ENCODE assay signal across 11 cellular contexts in the genomic region with DNA sequence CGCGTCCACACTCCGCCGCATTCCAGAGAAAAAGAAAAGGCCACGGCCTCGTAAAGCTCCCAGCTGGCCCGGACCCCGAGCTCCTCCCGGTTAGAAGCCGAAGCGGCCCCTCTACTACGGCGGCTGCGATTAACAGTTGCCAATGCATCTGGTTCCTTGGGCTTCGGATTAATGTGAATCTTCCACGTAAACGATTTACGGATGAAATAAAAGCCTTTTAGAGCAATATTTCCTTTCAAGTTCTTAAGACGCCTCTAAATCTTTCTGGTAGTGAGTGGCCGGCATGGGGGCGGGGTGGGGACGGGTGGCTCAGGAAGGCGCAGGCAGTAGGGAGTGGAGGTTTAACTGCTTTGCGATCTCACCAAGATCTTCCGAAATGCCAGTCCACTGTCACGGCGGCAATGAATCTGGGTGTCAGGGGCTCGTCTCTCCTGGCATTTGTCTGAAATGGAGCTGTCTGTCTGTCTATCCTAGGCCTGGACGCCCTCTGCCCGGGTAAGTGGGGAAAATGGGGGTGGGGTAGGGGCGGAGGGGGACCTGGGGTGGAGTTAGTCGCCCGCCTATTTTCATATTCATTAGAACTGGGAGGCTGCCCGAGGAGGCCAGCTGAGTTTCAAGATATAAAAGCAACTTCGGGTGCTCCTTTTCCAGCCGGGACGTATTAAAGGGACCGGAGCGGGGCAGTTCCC. TPM values are rescaled to one million over a fixed set of nuclear protein-coding genes. Genes with fewer than 3 reads are reported as not detected.
DNase-seq lines count a peak whose midpoint lies in the region; ATAC-seq, FAIRE-seq and TF ChIP-seq lines count a peak whose summit lies in the region.
"Had no signal": no experiment of that assay in that cellular context is flagged by ENCODE, and none has a peak within 500 bp of the region (broad histone marks: within the 10 kb centered on the region; RNA-seq: fewer than 3 reads in every experiment).

No MANE protein-coding gene starts in this region.

- H4K20me1 ChIP-seq in HepG2 (ENCODE audit: insufficient read depth, low read length) = no peaks in the 10 kb centered on the region

- no TSS peak for BruUV-seq in HepG2 (replicated peaks; lab: Mats Ljungman, UMichigan)

- H3K36me3 Mint-ChIP-seq in activated CD4-positive, alpha-beta T cell treated with anti-CD3 and anti-CD28 coated beads for 36 hours (ENCODE audit: low read depth) = no peaks in the 10 kb centered on the region

- DNase-seq in activated CD4-positive, alpha-beta T cell treated with anti-CD3 and anti-CD28 coated beads for 36 hours = peak; percentile 9
- DNase-seq in activated CD4-positive, alpha-beta T cell treated with anti-CD3 and anti-CD28 coated beads, Interleukin-2, amount 50 U/mL, for 1 hour = no peak
- no peak for DNase-seq in coronary artery (ENCODE audit: low spot score)
- no peak for DNase-seq in HepG2 (ENCODE audit: low spot score)
- no peak for DNase-seq in tibial nerve (ENCODE audit: low spot score in 2 of 2)
- DNase-seq in stimulated activated naive CD8-positive, alpha-beta T cell treated with anti-CD3 and anti-CD28 coated beads, Interleukin-15, amount 100 ng/mL, for 72 hours = no peak
- DNase-seq: SHP77 treated with DMSO at 0.1 percent for 48 hours had no signal

- TF ChIP-seq POLR2A in HepG2 (IDR thresholded peaks at IDR 0.05; ENCODE audit: insufficient read depth in 1 of 2, low read depth in 2 of 2, low read length in 2 of 2) = no peak
- no peak for TF ChIP-seq POLR2A in tibial nerve (IDR thresholded peaks at IDR 0.05)

- CTCF ChIA-PET in activated CD4-positive, alpha-beta T cell treated with anti-CD3 and anti-CD28 coated beads for 36 hours (lab: Charles Lee) = interaction anchor here (0.8 to 1.3 kb wide), 3 partner anchors 25 to 406 kb away, joined by 3 read pairs; no protein-coding TSS in a partner anchor
- CTCF ChIA-PET in HepG2 (lab: Yijun Ruan, JAX; ENCODE audit: low intra/inter-chr PET ratio, low total read pairs) = no interaction called here

- H3K36me3 ChIP-seq in HepG2 (replicated peaks in 1 of 2; ENCODE audit: control insufficient read depth in 1 of 2, insufficient read depth in 2 of 2, low read length in 2 of 2) (no peaks in the 10 kb centered on the region), tibial nerve (no peaks in the 10 kb centered on the region)

- TF ChIP-seq EP300 in HepG2 (IDR thresholded peaks at IDR 0.05; ENCODE audit: low read depth in 2 of 2, low read length in 2 of 2) = no peak
- no peak for TF ChIP-seq EP300 in HepG2 (CRISPR knock-in tag; IDR thresholded peaks at IDR 0.05; ENCODE audit: borderline replicate concordance)
- no peak for TF ChIP-seq EP300 in tibial nerve (IDR thresholded peaks at IDR 0.05)

- H3K27me3 Mint-ChIP-seq in activated CD4-positive, alpha-beta T cell treated with anti-CD3 and anti-CD28 coated beads for 36 hours = peaks cover 58% of the 10 kb centered on the region
- H3K27me3 Mint-ChIP-seq in stimulated activated naive CD8-positive, alpha-beta T cell treated with anti-CD3 and anti-CD28 coated beads, Interleukin-15, amount 100 ng/mL, for 72 hours = peaks cover 70% of the 10 kb centered on the region

- WGBS in HepG2 (ENCODE audit: low lambda C conversion rate) = 49% methylated on average over 34 of the region's 39 CpGs
- WGBS in tibial nerve, 2 donors = 8 to 9% methylated on average over 38 to 39 of the region's 39 CpGs

- H3K9me3 Mint-ChIP-seq in activated CD4-positive, alpha-beta T cell treated with anti-CD3 and anti-CD28 coated beads for 36 hours (ENCODE audit: low read depth) = peaks cover 1% of the 10 kb centered on the region
- H3K9me3 Mint-ChIP-seq in stimulated activated naive CD8-positive, alpha-beta T cell treated with anti-CD3 and anti-CD28 coated beads, Interleukin-15, amount 100 ng/mL, for 72 hours = no peaks in the 10 kb centered on the region

- H3K79me2 ChIP-seq in HepG2 (ENCODE audit: insufficient read depth, low read length) = no peaks in the 10 kb centered on the region

- TF ChIP-seq RAD21 in HepG2 (CRISPR knock-in tag; IDR thresholded peaks at IDR 0.05) = no peak

- H3K9me3 ChIP-seq in HepG2 (ENCODE audit: low read length) = no peaks in the 10 kb centered on the region
- peaks cover 0 to 16% (median 0%) of the 10 kb centered on the region in 4 donors for H3K9me3 ChIP-seq in tibial nerve
- H3K9me3 ChIP-seq: body of pancreas had no signal

- TF ChIP-seq CTCF in coronary artery (IDR thresholded peaks at IDR 0.05) (no peak), HepG2 (CRISPR knock-in tag; IDR thresholded peaks at IDR 0.05) (no peak), tibial nerve (IDR thresholded peaks at IDR 0.05) (no peak)

- H3K27ac Mint-ChIP-seq in activated CD4-positive, alpha-beta T cell treated with anti-CD3 and anti-CD28 coated beads for 36 hours = no peak overlapping the region
- no peak overlapping the region for H3K27ac Mint-ChIP-seq in stimulated activated naive CD8-positive, alpha-beta T cell treated with anti-CD3 and anti-CD28 coated beads, Interleukin-15, amount 100 ng/mL, for 72 hours

- H3K4me1 ChIP-seq in HepG2 (ENCODE audit: insufficient read depth, low read length) = 0 out of 2 replicates have a peak, but pooled peaks cover 5% of the 10 kb centered on the region
- H3K4me1 ChIP-seq in tibial nerve = peaks cover 0 to 25% (median 7%) of the 10 kb centered on the region in 4 donors

- H3K4me2 ChIP-seq in HepG2 (ENCODE audit: low read depth, low read length) = no peak overlapping the region

- no peak overlapping the region for H3K9ac ChIP-seq in HepG2 (ENCODE audit: insufficient read depth, low read depth, low read length)

- in situ Hi-C loops in HepG2 (cut with HindIII; ENCODE audit: extremely low pct_ligation_motif_present, low pct_unique_long_range_greater_than_20kb) = no loop called here

- H3K4me1 Mint-ChIP-seq in activated CD4-positive, alpha-beta T cell treated with anti-CD3 and anti-CD28 coated beads for 36 hours = peaks cover 5% of the 10 kb centered on the region
- peaks cover 12% of the 10 kb centered on the region for H3K4me1 Mint-ChIP-seq in stimulated activated naive CD8-positive, alpha-beta T cell treated with anti-CD3 and anti-CD28 coated beads, Interleukin-15, amount 100 ng/mL, for 72 hours

- POLR2A ChIA-PET in activated CD4-positive, alpha-beta T cell treated with anti-CD3 and anti-CD28 coated beads for 36 hours (lab: Charles Lee) = no interaction called here
- POLR2A ChIA-PET in HepG2 (lab: Yijun Ruan, JAX) = no interaction called here

- ATAC-seq in activated CD4-positive, alpha-beta T cell treated with anti-CD3 and anti-CD28 coated beads for 36 hours = no peak
- peak; percentile 25; the same call in 1 of the 3 replicates for ATAC-seq in HepG2
- ATAC-seq in HG03469 (IDR thresholded peaks at IDR 0.05; ENCODE audit: unreplicated experiment) = no peak
- no peak for ATAC-seq in GM19328 (IDR thresholded peaks at IDR 0.05; ENCODE audit: unreplicated experiment)
- no peak for ATAC-seq in stimulated activated naive CD8-positive, alpha-beta T cell treated with anti-CD3 and anti-CD28 coated beads, Interleukin-15, amount 100 ng/mL, for 72 hours

- intact Hi-C loops in activated CD4-positive, alpha-beta T cell treated with anti-CD3 and anti-CD28 coated beads for 36 hours (cut with DNase I, micrococcal nuclease) = loop anchor here in 1 of 2 experiments (5.0 kb wide), 1 partner anchor 367 kb away; a partner anchor contains a TSS
- intact Hi-C loops in HepG2 (cut with micrococcal nuclease; ENCODE audit: unreplicated experiment) = no loop called here

- FAIRE-seq in HepG2 (lab: Jason Lieb, UNC) = no peak

- H3K27me3 ChIP-seq in HepG2 (ENCODE audit: control insufficient read depth in 1 of 2, insufficient read depth in 2 of 2, low read length in 2 of 2) (peaks cover 5 to 32% of the 10 kb centered on the region in 2 experiments; a peak in 4 of 5 replicates), tibial nerve (peaks cover 9 to 100% of the 10 kb centered on the region in 2 donors)

- no peak overlapping the region for H3K4me3 Mint-ChIP-seq in activated CD4-positive, alpha-beta T cell treated with anti-CD3 and anti-CD28 coated beads for 36 hours
- no peak overlapping the region for H3K4me3 Mint-ChIP-seq in stimulated activated naive CD8-positive, alpha-beta T cell treated with anti-CD3 and anti-CD28 coated beads, Interleukin-15, amount 100 ng/mL, for 72 hours

- H3K27ac ChIP-seq in coronary artery (no peak overlapping the region), HepG2 (ENCODE audit: extremely low read length, insufficient read depth, low read length) (no peak overlapping the region), tibial nerve (no peak overlapping the region)
- H3K27ac ChIP-seq: body of pancreas had no signal

- H3K4me3 ChIP-seq in coronary artery (peak overlapping the region; percentile 64), HepG2 (replicated peaks in 1 of 3; ENCODE audit: insufficient read depth in 1 of 3, low read depth in 2 of 3, low read length in 3 of 3) (no peak overlapping the region), tibial nerve (peak overlapping the region; percentile 24 to 53 (median 29))

- no peak overlapping the region for H2AFZ ChIP-seq in HepG2 (ENCODE audit: low read length)

TF ChIP-seq in HepG2, 621 proteins besides CTCF, POLR2A, EP300 and RAD21 (continues in another document):
- no peak for TF ChIP-seq FOXK2 (IDR thresholded peaks at IDR 0.05)

RNA-seq across cellular contexts. Expression of a gene that starts 0.4 kb away (rescaled TPM):
- not detected for total RNA-seq in activated CD4-positive, alpha-beta T cell treated with anti-CD3 and anti-CD28 coated beads for 36 hours
- total RNA-seq in HepG2 (2016; rRNA removed; fragmentation: Illumina TruSeq; extraction: Trizol) = not detected in 2 replicates
- not detected in 2 replicates for total RNA-seq in HepG2 (2016; cell fraction: cytosol; rRNA removed; fragmentation: Illumina TruSeq; extraction: Trizol; ENCODE audit: low read depth)
- not detected in 2 replicates for total RNA-seq in HepG2 (2016; cell fraction: insoluble cytoplasmic fraction; rRNA removed; fragmentation: Illumina TruSeq; extraction: Trizol)
- not detected in 2 replicates for total RNA-seq in HepG2 (2016; cell fraction: membrane; rRNA removed; fragmentation: Illumina TruSeq; extraction: Trizol)
- not detected in 2 replicates for total RNA-seq in HepG2 (2016; cell fraction: nucleus; rRNA removed; fragmentation: Illumina TruSeq; extraction: Trizol)
- not detected in 2 replicates for polyA plus RNA-seq in HepG2 (2011; rRNA removed)
- not detected in 2 replicates for polyA plus RNA-seq in HepG2 (2011; cell fraction: cytosol; rRNA removed)
- polyA plus RNA-seq in HepG2 (2011; cell fraction: nucleus; rRNA removed) = not detected in 2 replicates
- polyA plus RNA-seq in HepG2 (2012) = not detected in 2 replicates
- polyA plus RNA-seq in HepG2 (2016; cell fraction: cytosol; fragmentation: Illumina TruSeq; extraction: Trizol; ENCODE audit: low read depth) = not detected in 2 replicates
- polyA plus RNA-seq in HepG2 (2016; cell fraction: insoluble cytoplasmic fraction; fragmentation: Illumina TruSeq; extraction: Trizol; ENCODE audit: low read depth) = not detected in 2 replicates
- not detected in 2 replicates for polyA plus RNA-seq in HepG2 (2016; cell fraction: membrane; fragmentation: Illumina TruSeq; extraction: Trizol; ENCODE audit: low read depth)
- polyA plus RNA-seq in HepG2 (2016; cell fraction: nucleus; fragmentation: Illumina TruSeq; extraction: Trizol; ENCODE audit: insufficient read depth, low read depth) = not detected in 2 replicates
- polyA minus RNA-seq in HepG2 (2011; rRNA and poly(A)+ RNA removed; ENCODE audit: low replicate concordance) = 45.9 TPM in 1 of 2 replicates, not detected in the other
- 0.79 and 0.97 TPM in 2 replicates for polyA minus RNA-seq in HepG2 (2011; cell fraction: cytosol; rRNA and poly(A)+ RNA removed)
- polyA minus RNA-seq in HepG2 (2011; cell fraction: nucleus; rRNA and poly(A)+ RNA removed) = not detected in 2 replicates
- not detected for total RNA-seq in tibial nerve
- total RNA-seq: body of pancreas, HT1080 had no signal

Comparison
In these comparisons a context has a peak if more than half of its experiments do, and no peak if none do; other contexts are left out.
1. H3K4me3 ChIP-seq: peak in coronary artery (single experiment) and tibial nerve (4 of 4); none in HepG2 (0 of 3).